Comparison of ENCODE assay signal across 18 cellular contexts in genomic region chr6:6218246-6219085, GRCh38.
DNase-seq lines count a peak whose midpoint lies in the region; ATAC-seq, FAIRE-seq and TF ChIP-seq lines count a peak whose summit lies in the region.
"Had no signal": no experiment of that assay in that cellular context is flagged by ENCODE, and none has a peak within 500 bp of the region (broad histone marks: within the 10 kb centered on the region; RNA-seq: fewer than 3 reads in every experiment).

No MANE protein-coding gene starts in this region.

- no peak for ATAC-seq in psoas muscle
- ATAC-seq in HG03439 (IDR thresholded peaks at IDR 0.05; ENCODE audit: unreplicated experiment) = no peak
- ATAC-seq: stimulated activated naive CD8-positive, alpha-beta T cell treated with anti-CD3 and anti-CD28 coated beads, Interleukin-15, Interleukin-2, amounts not matched to agents 100 U/mL and 50 U/mL, for 24 hours had no signal

- H3K4me3 ChIP-seq in Karpas-422 (ENCODE audit: low read length) (peak overlapping the region; percentile 16; the same call in 1 of the 2 replicates), bronchial epithelial cell (ENCODE audit: low read depth, low read length) (no peak overlapping the region), psoas muscle (no peak overlapping the region)
- H3K4me3 ChIP-seq: gastrocnemius medialis had no signal

- H3K27ac ChIP-seq in Karpas-422 (ENCODE audit: low read length) = no peak overlapping the region
- no peak overlapping the region for H3K27ac ChIP-seq in psoas muscle
- H3K27ac ChIP-seq: C4-2B, gastrocnemius medialis had no signal

- intact Hi-C loops in psoas muscle (cut with DNase I) = no loop called here

- H3K36me3 ChIP-seq in Karpas-422 (ENCODE audit: insufficient read depth, low read length) = no peaks in the 10 kb centered on the region
- H3K36me3 ChIP-seq in bronchial epithelial cell (ENCODE audit: control insufficient read depth, insufficient read depth, low read length) = no peaks in the 10 kb centered on the region
- H3K36me3 ChIP-seq in psoas muscle (ENCODE audit: insufficient read depth in 1 of 2, low read depth in 1 of 2) = no peaks in the 10 kb centered on the region
- H3K36me3 ChIP-seq: gastrocnemius medialis had no signal

- no peak for TF ChIP-seq CTCF in bronchial epithelial cell (IDR thresholded peaks at IDR 0.05; ENCODE audit: insufficient read depth, low read length, severe bottlenecking)
- TF ChIP-seq CTCF in psoas muscle (IDR thresholded peaks at IDR 0.05) = no peak

- peak; percentile 17 for DNase-seq in DMS53 treated with DMSO at 0.1 percent for 48 hours (lab: John Stamatoyannopoulos, UW; ENCODE audit: unreplicated experiment)
- DNase-seq in Karpas-422 = peak; percentile 76
- peak; percentile 43 for DNase-seq in bronchial epithelial cell (ENCODE audit: low read depth)
- DNase-seq in psoas muscle = peak; percentile 18 to 39
- no peak for DNase-seq in activated naive CD4-positive, alpha-beta T cell treated with Interleukin-2 at 50 U/mL for 16 hours
- DNase-seq in RPMI8226 = no peak
- no peak for DNase-seq in midbrain (lab: John Stamatoyannopoulos, UW)
- DNase-seq: activated CD4-positive, alpha-beta T cell treated with anti-CD3 and anti-CD28 coated beads, Interleukin-2, amount 50 U/mL, for 1 hour; effector memory CD4-positive, alpha-beta T cell; immature natural killer cell; NCI-H1436 treated with DMSO at 0.1 percent for 48 hours; NCI-H524; stimulated activated naive CD8-positive, alpha-beta T cell treated with anti-CD3 and anti-CD28 coated beads, Interleukin-15, Interleukin-2, amounts not matched to agents 100 U/mL and 50 U/mL, for 24 hours had no signal

- H3K27me3 ChIP-seq in Karpas-422 (ENCODE audit: low read length) (no peaks in the 10 kb centered on the region), bronchial epithelial cell (ENCODE audit: control insufficient read depth, insufficient read depth, low read length) (no peaks in the 10 kb centered on the region), psoas muscle (ENCODE audit: insufficient read depth in 3 of 3, low read length in 2 of 3) (peaks cover 0 to 3% (median 0%) of the 10 kb centered on the region in 3 donors)
- H3K27me3 ChIP-seq: gastrocnemius medialis had no signal

- WGBS in psoas muscle, 3 donors = 37 to 44% (median 42%) methylated on average over 11 of the region's 11 CpGs

- H2AFZ ChIP-seq in Karpas-422 (ENCODE audit: low read length) = peak overlapping the region; percentile 22; the same call in 1 of the 2 replicates

- H3K9me2 ChIP-seq in Karpas-422 (replicated peaks; ENCODE audit: insufficient read depth, low read length) = no peaks in the 10 kb centered on the region

- H3K4me1 ChIP-seq in Karpas-422 (ENCODE audit: low read length) (peaks cover 47% of the 10 kb centered on the region), psoas muscle (no peaks in the 10 kb centered on the region)
- H3K4me1 ChIP-seq: gastrocnemius medialis had no signal

- peak overlapping the region; percentile 25; the same call in 1 of the 2 replicates for H3K9ac ChIP-seq in Karpas-422 (ENCODE audit: low read length)

- no peaks in the 10 kb centered on the region for H4K20me1 ChIP-seq in Karpas-422 (ENCODE audit: insufficient read depth, low read depth, low read length)

- H3K9me3 ChIP-seq in Karpas-422 (ENCODE audit: low read length) (no peaks in the 10 kb centered on the region), psoas muscle (no peaks in the 10 kb centered on the region)
- H3K9me3 ChIP-seq: gastrocnemius medialis had no signal

- H3K79me2 ChIP-seq in Karpas-422 (ENCODE audit: low read length) = no peaks in the 10 kb centered on the region

- FAIRE-seq in bronchial epithelial cell (lab: Jason Lieb, UNC) = no peak
- FAIRE-seq: G401.6, RCC 7860 had no signal

- peak overlapping the region; percentile 58 for H3K4me2 ChIP-seq in Karpas-422 (ENCODE audit: low read depth, low read length, poor library complexity, severe bottlenecking)

Comparison
In these comparisons a context has a peak if more than half of its experiments do, and no peak if none do; other contexts are left out.
1. DNase-seq: peak in DMS53 treated with DMSO at 0.1 percent for 48 hours (single experiment), Karpas-422 (single experiment), bronchial epithelial cell (single experiment) and psoas muscle (2 of 2); none in activated naive CD4-positive, alpha-beta T cell treated with Interleukin-2 at 50 U/mL for 16 hours (single experiment), RPMI8226 (single experiment) and midbrain (single experiment).